In genomic region chr4:163624727-163625126, GRCh38 we compare ENCODE assay signal across 20 cellular contexts.
"Had no signal": no experiment of that assay in that cellular context is flagged by ENCODE, and none has a peak within 500 bp of the region (broad histone marks: within the 10 kb centered on the region; RNA-seq: fewer than 3 reads in every experiment).

No MANE protein-coding gene starts in this region.

- ATAC-seq: activated CD8-positive, alpha-beta T cell treated with anti-CD3 and anti-CD28 coated beads for 36 hours had no signal

- H3K4me2 ChIP-seq: KMS-11 had no signal

- H3K9me3 Mint-ChIP-seq: activated T-helper 1 cell treated with anti-CD3 and anti-CD28 coated beads, Interleukin-12 subunit alpha, Interleukin-12 subunit beta, Interleukin-2, Interleukin-4 antibody, amounts not matched to agents 30 ng/mL and 10 ng/mL and 1 ng/mL, durations not matched to agents 14 hours and 24 hours and 36 hours; T-helper 2 cell treated with Interferon-gamma antibody and Interleukin-4, amounts not matched to agents 5 μg/mL and 100 μg/mL, for 36 hours had no signal

- H3K9ac ChIP-seq: KMS-11 had no signal

- H3K4me3 Mint-ChIP-seq: activated CD8-positive, alpha-beta T cell treated with anti-CD3 and anti-CD28 coated beads for 36 hours; activated T-helper 1 cell treated with anti-CD3 and anti-CD28 coated beads, Interleukin-12 subunit alpha, Interleukin-12 subunit beta, Interleukin-2, Interleukin-4 antibody, amounts not matched to agents 30 ng/mL and 10 ng/mL and 1 ng/mL, durations not matched to agents 14 hours and 24 hours and 36 hours; T-helper 2 cell treated with Interferon-gamma antibody and Interleukin-4, amounts not matched to agents 5 μg/mL and 100 μg/mL, for 36 hours had no signal

- H3K27me3 ChIP-seq: breast epithelium had no signal

- H3K4me1 ChIP-seq: breast epithelium had no signal

- H3K27ac ChIP-seq: breast epithelium, KMS-11, VCaP had no signal

- H3K27ac Mint-ChIP-seq: activated CD8-positive, alpha-beta T cell treated with anti-CD3 and anti-CD28 coated beads for 36 hours; activated T-helper 1 cell treated with anti-CD3 and anti-CD28 coated beads, Interleukin-12 subunit alpha, Interleukin-12 subunit beta, Interleukin-2, Interleukin-4 antibody, amounts not matched to agents 30 ng/mL and 10 ng/mL and 1 ng/mL, durations not matched to agents 14 hours and 24 hours and 36 hours; T-helper 2 cell treated with Interferon-gamma antibody and Interleukin-4, amounts not matched to agents 5 μg/mL and 100 μg/mL, for 36 hours had no signal

- H3K9me3 ChIP-seq: breast epithelium had no signal

- H3K4me3 ChIP-seq: breast epithelium had no signal

- DNase-seq: activated CD4-positive, CD25-positive, alpha-beta regulatory T cell; activated CD8-positive, alpha-beta memory T cell treated with anti-CD3 and anti-CD28 coated beads, Interleukin-2, amount 50 U/mL, for 4 hours; activated CD8-positive, alpha-beta T cell treated with anti-CD3 and anti-CD28 coated beads for 36 hours; activated effector memory CD4-positive, alpha-beta T cell treated with anti-CD3 and anti-CD28 coated beads, Interleukin-2, amount 50 U/mL, for 16 hours; activated naive CD4-positive, alpha-beta T cell treated with Interleukin-2 at 50 U/mL for 16 hours; aorta; caudate nucleus; NCI-H1092 treated with DMSO at 0.1 percent for 48 hours; NCI-H1436; NCI-H1694 treated with DMSO at 0.1 percent for 48 hours; NCI-H2029 treated with DMSO at 0.1 percent for 48 hours; NCI-H345; NCI-H510A; NCI-H526 treated with DMSO at 0.1 percent for 48 hours; SIG-M5 had no signal

- H3K36me3 ChIP-seq: breast epithelium had no signal
